Comparison of ENCODE assay signal across 24 cellular contexts in the genomic region with DNA sequence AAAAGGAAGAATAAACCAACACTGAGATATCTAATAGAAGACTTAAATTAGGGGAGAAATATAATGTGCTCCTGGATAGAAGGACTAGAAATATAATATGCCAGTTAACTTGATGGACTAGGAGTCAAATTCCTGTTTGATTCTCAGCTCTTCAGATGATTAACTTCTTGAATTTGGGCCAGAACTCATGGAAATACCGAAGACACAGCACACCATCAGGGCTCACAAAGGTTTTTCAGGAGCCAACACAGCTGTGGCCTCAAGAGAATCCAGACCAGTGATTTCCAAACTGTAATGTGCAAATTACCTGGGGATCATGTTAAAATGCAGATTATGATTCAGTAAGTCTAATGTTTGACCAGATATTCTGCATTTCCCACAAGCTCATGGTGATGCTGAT.
"Had no signal": no experiment of that assay in that cellular context is flagged by ENCODE, and none has a peak within 500 bp of the region (broad histone marks: within the 10 kb centered on the region; RNA-seq: fewer than 3 reads in every experiment).

No MANE protein-coding gene starts in this region.

- H3K27ac ChIP-seq: gastrocnemius medialis, heart left ventricle, neural progenitor cell, skin epidermis had no signal

- H3K27me3 ChIP-seq: gastrocnemius medialis, heart left ventricle, neural progenitor cell had no signal

- H3K4me1 ChIP-seq: gastrocnemius medialis, heart left ventricle, neural progenitor cell had no signal

- H3K36me3 ChIP-seq: gastrocnemius medialis, heart left ventricle, neural progenitor cell had no signal

- H3K9me3 ChIP-seq: gastrocnemius medialis, heart left ventricle, mucosa of descending colon had no signal

- ATAC-seq: activated T-helper 17 cell treated with anti-CD3 and anti-CD28 coated beads, Interleukin-2, amount 50 U/mL, for 72 hours; gastrocnemius medialis; heart left ventricle; mucosa of descending colon; right cardiac atrium; stimulated activated naive CD8-positive, alpha-beta T cell treated with anti-CD3 and anti-CD28 coated beads, Interleukin-15, amount 100 ng/mL, for 72 hours had no signal

- H3K4me3 ChIP-seq: gastrocnemius medialis, heart left ventricle, mucosa of descending colon, neural progenitor cell, skin epidermis had no signal

- DNase-seq: activated B cell treated with CpG ODN at 0.5 μM for 24 hours; activated CD4-positive, alpha-beta memory T cell treated with anti-CD3 and anti-CD28 coated beads, Interleukin-2, amount 10 ng/mL, durations not matched to agents 7 days and 5 days; activated CD4-positive, alpha-beta T cell treated with anti-CD3 and anti-CD28 coated beads for 4 hours; activated naive CD4-positive, alpha-beta T cell; activated naive CD8-positive, alpha-beta T cell treated with anti-CD3 and anti-CD28 coated beads, Interleukin-2, amount 10 ng/mL, durations not matched to agents 7 days and 5 days; activated T-cell treated with anti-CD3 and anti-CD28 coated beads, Interleukin-2, amount 50 U/mL, for 1 hour; cerebellar nuclear complex; effector CD4-positive, alpha-beta T cell; gastrocnemius medialis; heart left ventricle; immature natural killer cell; left cardiac atrium; mesenchymal stem cell; mucosa of descending colon; naive B cell; right cardiac atrium; stimulated activated CD4-positive, alpha-beta T cell treated with anti-CD3 and anti-CD28 coated beads, Interleukin-15, amount 100 ng/mL, for 24 hours; stimulated activated CD4-positive, alpha-beta T cell treated with anti-CD3 and anti-CD28 coated beads, Interleukin-2, amount 100 ng/mL, for 48 hours; stimulated activated naive CD8-positive, alpha-beta T cell treated with anti-CD3 and anti-CD28 coated beads, Interleukin-15, amount 100 ng/mL, for 72 hours; T-helper 1 cell; T-helper 9 cell had no signal
